Comparison of ENCODE assay signal across 25 cellular contexts in genomic region chr9:132037470-132037869, GRCh38. TPM values are rescaled to one million over a fixed set of nuclear protein-coding genes. Genes with fewer than 3 reads are reported as not detected.
DNase-seq lines count a peak whose midpoint lies in the region; ATAC-seq lines count a peak whose summit lies in the region.
"Had no signal": no experiment of that assay in that cellular context is flagged by ENCODE, and none has a peak within 500 bp of the region (broad histone marks: within the 10 kb centered on the region; RNA-seq: fewer than 3 reads in every experiment).

No MANE protein-coding gene starts in this region.

- H3K9me3 ChIP-seq in CD4-positive, alpha-beta memory T cell (ENCODE audit: control insufficient read depth in 1 of 2, low read length in 2 of 2), result no peaks in the 10 kb centered on the region
- H3K9me3 ChIP-seq: Peyer's patch, thyroid gland had no signal

- intact Hi-C loops in CD4-positive, alpha-beta memory T cell (cut with micrococcal nuclease), result no loop called here
- intact Hi-C loops in Right ventricle myocardium inferior (cut with DNase I), result no loop called here

- no peak overlapping the region for H3K27ac ChIP-seq in CD4-positive, alpha-beta memory T cell (ENCODE audit: low read depth, low read length)
- H3K27ac ChIP-seq: cardiac muscle cell, foreskin keratinocyte, KMS-11, Peyer's patch, skin epidermis, thyroid gland had no signal

- H3K27me3 Mint-ChIP-seq in CD4-positive, alpha-beta memory T cell, result no peaks in the 10 kb centered on the region
- H3K27me3 Mint-ChIP-seq: activated CD8-positive, alpha-beta T cell treated with anti-CD3 and anti-CD28 coated beads for 36 hours had no signal

- H3K4me1 Mint-ChIP-seq in CD4-positive, alpha-beta memory T cell, result peaks cover 21 to 47% (median 34%) of the 10 kb centered on the region in 4 donors

- no peak overlapping the region for H3K4me3 ChIP-seq in CD4-positive, alpha-beta memory T cell (ENCODE audit: low read length in 2 of 2)
- H3K4me3 ChIP-seq: cardiac muscle cell, lung, Peyer's patch, skin epidermis, thyroid gland had no signal

- POLR2A ChIA-PET in CD4-positive, alpha-beta memory T cell (lab: Charles Lee; ENCODE audit: partially characterized antibody), result no interaction called here

- no peak for ATAC-seq in Right ventricle myocardium inferior
- ATAC-seq: activated CD8-positive, alpha-beta T cell treated with anti-CD3 and anti-CD28 coated beads for 36 hours; foreskin keratinocyte; SK-N-SH treated with all-trans-retinoic acid at 6 μM for 48 hours had no signal

- H3K4me3 Mint-ChIP-seq in CD4-positive, alpha-beta memory T cell, result no peak overlapping the region
- H3K4me3 Mint-ChIP-seq: activated CD8-positive, alpha-beta T cell treated with anti-CD3 and anti-CD28 coated beads for 36 hours had no signal

- peaks cover 0 to 2% (median 0%) of the 10 kb centered on the region in 8 donors for H3K9me3 Mint-ChIP-seq in CD4-positive, alpha-beta memory T cell
- H3K9me3 Mint-ChIP-seq: activated CD8-positive, alpha-beta T cell treated with anti-CD3 and anti-CD28 coated beads for 36 hours had no signal

- H3K27ac Mint-ChIP-seq in CD4-positive, alpha-beta memory T cell, result no peak overlapping the region
- H3K27ac Mint-ChIP-seq: activated CD8-positive, alpha-beta T cell treated with anti-CD3 and anti-CD28 coated beads for 36 hours had no signal

- CTCF ChIA-PET in CD4-positive, alpha-beta memory T cell (lab: Charles Lee; ENCODE audit: partially characterized antibody), result interaction anchor here (0.7 kb wide), 2 partner anchors 982 to 1307 kb away, joined by 3 read pairs; no protein-coding TSS in a partner anchor

- no peaks in the 10 kb centered on the region for H3K27me3 ChIP-seq in CD4-positive, alpha-beta memory T cell (ENCODE audit: insufficient read depth, low read length)
- H3K27me3 ChIP-seq: cardiac muscle cell, dorsolateral prefrontal cortex, foreskin keratinocyte, Peyer's patch, thyroid gland had no signal

- H3K36me3 Mint-ChIP-seq in CD4-positive, alpha-beta memory T cell, result peaks cover 8 to 10% of the 10 kb centered on the region in 2 donors

- DNase-seq in COR-L47 (lab: John Stamatoyannopoulos, UW), result peak; percentile 60
- DNase-seq in NCI-H1092 treated with DMSO at 0.1 percent for 48 hours (lab: John Stamatoyannopoulos, UW), result peak; percentile 85
- peak; percentile 89 for DNase-seq in NCI-H345 (lab: John Stamatoyannopoulos, UW)
- DNase-seq in SK-N-DZ (ENCODE audit: low spot score), result peak; percentile 35
- no peak for DNase-seq in iPS-NIHi7 (ENCODE audit: extremely low spot score)
- DNase-seq in hepatic stellate cell (ENCODE audit: low spot score), result no peak
- DNase-seq in CD4-positive, alpha-beta memory T cell, result no peak
- DNase-seq in Right ventricle myocardium inferior (ENCODE audit: missing footprints), result no peak
- DNase-seq: activated CD4-positive, CD25-positive, alpha-beta regulatory T cell; activated CD8-positive, alpha-beta T cell treated with anti-CD3 and anti-CD28 coated beads for 36 hours; activated naive CD4-positive, alpha-beta T cell treated with Interleukin-2 at 50 U/mL for 16 hours; DMS79 treated with DMSO at 0.1 percent for 48 hours; foreskin keratinocyte; MV-4-11; Peyer's patch; stimulated activated CD4-positive, alpha-beta T cell treated with anti-CD3 and anti-CD28 coated beads, Interleukin-2, amount 100 ng/mL, for 24 hours; stimulated activated naive CD4-positive, alpha-beta T cell treated with Interleukin-2 at 50 U/mL for 16 hours; T1000; thyroid gland had no signal

- H3K4me1 ChIP-seq in CD4-positive, alpha-beta memory T cell (ENCODE audit: insufficient read depth, low read length), result no peaks in the 10 kb centered on the region
- H3K4me1 ChIP-seq: Peyer's patch, thyroid gland had no signal

- no peaks in the 10 kb centered on the region for H3K36me3 ChIP-seq in CD4-positive, alpha-beta memory T cell (ENCODE audit: insufficient read depth, low read length)
- H3K36me3 ChIP-seq: cardiac muscle cell, Peyer's patch, thyroid gland had no signal

RNA-seq across cellular contexts. Expression of gene MED27, which starts 42.2 kb away (rescaled TPM):
- polyA plus RNA-seq in SK-N-DZ (2014; cell fraction: cytosol; rRNA removed), result 28.6 and 37.6 TPM in 2 replicates
- 9.6 and 13.2 TPM in 2 replicates for polyA plus RNA-seq in SK-N-DZ (2014; cell fraction: nucleus; rRNA removed)
- total RNA-seq in CD4-positive, alpha-beta memory T cell, result 10 to 100 TPM; 15.6 to 15.8 TPM
- 10 to 100 TPM; 42.8 to 57.7 TPM for polyA plus RNA-seq in CD4-positive, alpha-beta memory T cell
- total RNA-seq in Right ventricle myocardium inferior, result 15.1 TPM

Comparison
In these comparisons a context has a peak if more than half of its experiments do, and no peak if none do; other contexts are left out.
1. DNase-seq: peak in COR-L47 (single experiment), NCI-H1092 treated with DMSO at 0.1 percent for 48 hours (single experiment), NCI-H345 (single experiment) and SK-N-DZ (single experiment); none in iPS-NIHi7 (single experiment), hepatic stellate cell (single experiment), CD4-positive, alpha-beta memory T cell (0 of 5) and Right ventricle myocardium inferior (single experiment).